In genomic region chr3:50158747-50159146, GRCh38 we compare ENCODE assay signal across 17 cellular contexts. TPM values are rescaled to one million over a fixed set of nuclear protein-coding genes. Genes with fewer than 3 reads are reported as not detected.
A peak's percentile ranks its signal among the peaks of the same experiment; 100 is the strongest.
DNase-seq lines count a peak whose midpoint lies in the region; ATAC-seq, FAIRE-seq and TF ChIP-seq lines count a peak whose summit lies in the region.
"Had no signal": no experiment of that assay in that cellular context is flagged by ENCODE, and none has a peak within 500 bp of the region (broad histone marks: within the 10 kb centered on the region; RNA-seq: fewer than 3 reads in every experiment).

No MANE protein-coding gene starts in this region.

- no peak overlapping the region for H3K4me2 ChIP-seq in A549
- H3K4me2 ChIP-seq in PC-3 (ENCODE audit: low read length), result no peak overlapping the region
- H3K4me2 ChIP-seq in neural progenitor cell, result no peak overlapping the region

- peak overlapping the region; percentile 63 for H3K27ac Mint-ChIP-seq in neural progenitor cell
- H3K27ac Mint-ChIP-seq: T-helper 1 cell treated with Interleukin-12 subunit alpha and Interleukin-12 subunit beta and Interleukin-4 antibody, amounts not matched to agents 30 μg/mL and 1 μg/mL, for 36 hours had no signal

- no peak for TF ChIP-seq EP300 in A549 (IDR thresholded peaks at IDR 0.05)

- H3K4me1 ChIP-seq in A549 (peaks cover 77% of the 10 kb centered on the region), PC-3 (ENCODE audit: insufficient read depth, low read length) (peaks cover 71% of the 10 kb centered on the region), neural progenitor cell (peaks cover 39% of the 10 kb centered on the region)

- TF ChIP-seq POLR2A in A549 (IDR thresholded peaks at IDR 0.05; ENCODE audit: low read length), result no peak

- H3K4me3 ChIP-seq in A549 (no peak overlapping the region), PC-3 (ENCODE audit: low read length) (no peak overlapping the region), epithelial cell of esophagus (ENCODE audit: low read length) (peak overlapping the region; percentile 90), neural progenitor cell (no peak overlapping the region)

- TF ChIP-seq CTCF in A549 (IDR thresholded peaks at IDR 0.05) (no peak), PC-3 (conservative IDR thresholded peaks at IDR 0.05; ENCODE audit: low read depth, low read length) (0 out of 2 replicates have a peak, but pooled peaks have one; percentile 16), epithelial cell of esophagus (IDR thresholded peaks at IDR 0.05; ENCODE audit: insufficient read depth, low read depth, low read length, missing control alignments) (no peak), neural progenitor cell (IDR thresholded peaks at IDR 0.05) (no peak)

- H3K27ac ChIP-seq in A549, result peak overlapping the region; percentile 20 to 85; a peak in 3 of 6 replicates
- no peak overlapping the region for H3K27ac ChIP-seq in PC-3 (ENCODE audit: low read length)
- H3K27ac ChIP-seq in neural progenitor cell, result no peak overlapping the region

- ATAC-seq in A549, result no peak
- ATAC-seq in PC-3, result no peak
- ATAC-seq: effector memory CD8-positive, alpha-beta T cell had no signal

- DNase-seq in A549 (ENCODE audit: low read depth in 1 of 2, low spot score in 1 of 2), result no peak
- no peak for DNase-seq in PC-3
- DNase-seq in epithelial cell of esophagus (ENCODE audit: low read depth), result no peak
- no peak for DNase-seq in neural progenitor cell (ENCODE audit: low spot score)
- DNase-seq in cerebellum (ENCODE audit: low spot score), result no peak
- DNase-seq in stimulated activated CD4-positive, alpha-beta T cell treated with anti-CD3 and anti-CD28 coated beads, Interleukin-4, amount 100 ng/mL, for 1 hour, result no peak
- DNase-seq in NCI-H1105 (lab: John Stamatoyannopoulos, UW), result no peak
- no peak for DNase-seq in NOMO-1 (lab: John Stamatoyannopoulos, UW; ENCODE audit: unreplicated experiment in 2 of 2)
- DNase-seq: activated CD4-positive, CD25-positive, alpha-beta regulatory T cell; activated naive CD4-positive, alpha-beta T cell treated with Interleukin-2 at 50 U/mL for 16 hours; effector memory CD8-positive, alpha-beta T cell; MM.1S; NCI-H2029 treated with DMSO at 0.1 percent for 48 hours; NCI-H526 treated with DMSO at 0.1 percent for 48 hours had no signal

- H3K9me3 ChIP-seq in A549, result no peaks in the 10 kb centered on the region
- no peaks in the 10 kb centered on the region for H3K9me3 ChIP-seq in PC-3 (ENCODE audit: low read length)
- H3K9me3 ChIP-seq in neural progenitor cell (ENCODE audit: low read depth), result no peaks in the 10 kb centered on the region

- no peaks in the 10 kb centered on the region for H3F3A ChIP-seq in PC-3 (ENCODE audit: low read length, unreplicated experiment)
- no peaks in the 10 kb centered on the region for H3F3A ChIP-seq in neural progenitor cell (ENCODE audit: low read depth)

- H3K9ac ChIP-seq in PC-3 (ENCODE audit: low read length), result no peak overlapping the region
- no peak overlapping the region for H3K9ac ChIP-seq in neural progenitor cell

- FAIRE-seq in A549 (lab: Jason Lieb, UNC), result no peak
- FAIRE-seq: D721Med had no signal

- H2AFZ ChIP-seq in PC-3 (ENCODE audit: low read length) (no peak overlapping the region), neural progenitor cell (replicated peaks) (no peak overlapping the region)

- H3K27me3 Mint-ChIP-seq in neural progenitor cell (ENCODE audit: insufficient read depth, low read depth), result peaks cover 20% of the 10 kb centered on the region

- H3K36me3 Mint-ChIP-seq in neural progenitor cell, result peaks cover 2% of the 10 kb centered on the region

- H3K79me2 ChIP-seq in PC-3 (ENCODE audit: low read length), result peaks cover 34% of the 10 kb centered on the region
- H3K79me2 ChIP-seq in neural progenitor cell (ENCODE audit: low read depth), result peaks cover 35% of the 10 kb centered on the region

- no peaks in the 10 kb centered on the region for H3K27me3 ChIP-seq in PC-3 (ENCODE audit: low read length)
- H3K27me3 ChIP-seq in neural progenitor cell, result peaks cover 25% of the 10 kb centered on the region

- intact Hi-C loops in PC-3 (cut with micrococcal nuclease), result loop anchor here (5.0 kb wide), 1 partner anchor 69 kb away; no protein-coding TSS in a partner anchor

- TF ChIP-seq RAD21 in A549 (conservative IDR thresholded peaks at IDR 0.05 in 1 of 2, IDR thresholded peaks at IDR 0.05 in 1 of 2), result no peak

- H3K4me3 Mint-ChIP-seq in neural progenitor cell, result peak overlapping the region; percentile 97
- H3K4me3 Mint-ChIP-seq: effector memory CD8-positive, alpha-beta T cell; T-helper 1 cell treated with Interleukin-12 subunit alpha and Interleukin-12 subunit beta and Interleukin-4 antibody, amounts not matched to agents 30 μg/mL and 1 μg/mL, for 36 hours had no signal

- H3K9me2 ChIP-seq in PC-3 (replicated peaks; ENCODE audit: low read length), result no peaks in the 10 kb centered on the region

- peaks cover 7% of the 10 kb centered on the region for H3K9me3 Mint-ChIP-seq in neural progenitor cell
- H3K9me3 Mint-ChIP-seq: effector memory CD8-positive, alpha-beta T cell; T-helper 1 cell treated with Interleukin-12 subunit alpha and Interleukin-12 subunit beta and Interleukin-4 antibody, amounts not matched to agents 30 μg/mL and 1 μg/mL, for 36 hours had no signal

- H4K20me1 ChIP-seq in PC-3 (ENCODE audit: low read length), result 0 out of 2 replicates have a peak, but pooled peaks cover 10% of the 10 kb centered on the region
- peaks cover 81% of the 10 kb centered on the region for H4K20me1 ChIP-seq in neural progenitor cell (ENCODE audit: low read depth)

- BruUV-seq in PC-3 (replicated peaks; lab: Mats Ljungman, UMichigan), result no TSS peak

- peaks cover 52% of the 10 kb centered on the region for H3K4me1 Mint-ChIP-seq in neural progenitor cell

- H3K36me3 ChIP-seq in PC-3 (ENCODE audit: low read depth, low read length) (no peaks in the 10 kb centered on the region), neural progenitor cell (no peaks in the 10 kb centered on the region)

- whole genome bisulfite sequencing in A549 (ENCODE audit: missing lambda C conversion rate), result 76% methylated on average over 3 of the region's 3 CpGs

- CTCF ChIA-PET in A549 (lab: Yijun Ruan, JAX) (interaction anchor here (1.3 to 1.4 kb wide), 2 partner anchors 23 to 30 kb away, joined by 4 to 7 read pairs; no protein-coding TSS in a partner anchor), PC-3 (lab: Charles Lee) (no interaction called here)

- POLR2A ChIA-PET in A549 (lab: Yijun Ruan, JAX) (no interaction called here), PC-3 (lab: Charles Lee; ENCODE audit: unreplicated experiment) (interaction anchor here (0.6 kb wide), 1 partner anchor 619 kb away, joined by 3 read pairs; no protein-coding TSS in a partner anchor)

TF ChIP-seq in A549, 52 proteins besides CTCF, POLR2A, EP300 and RAD21 (continues in another document):
- TF ChIP-seq ATOH8 (CRISPR knock-in tag; IDR thresholded peaks at IDR 0.05; ENCODE audit: low read depth) (no peak), TP53 (CRISPR knock-in tag; IDR thresholded peaks at IDR 0.05) (no peak), HOXB13 (CRISPR knock-in tag; IDR thresholded peaks at IDR 0.05; ENCODE audit: low read depth) (no peak), FOSL2 (IDR thresholded peaks at IDR 0.05) (no peak), FOSL2 (CRISPR knock-in tag; IDR thresholded peaks at IDR 0.05) (no peak), E2F6 (IDR thresholded peaks at IDR 0.05; ENCODE audit: borderline replicate concordance, low read depth) (no peak), ZC3H11A (IDR thresholded peaks at IDR 0.05) (no peak), CBX2 (IDR thresholded peaks at IDR 0.05; ENCODE audit: borderline replicate concordance, low read depth) (no peak), SREBF2 (IDR thresholded peaks at IDR 0.05) (no peak), EHMT2 (IDR thresholded peaks at IDR 0.05; ENCODE audit: low read depth) (no peak), FOSB (CRISPR knock-in tag; IDR thresholded peaks at IDR 0.05) (no peak)

RNA-seq across cellular contexts. Expression of gene SEMA3F, which starts 3.6 kb away (rescaled TPM):
- polyA plus RNA-seq in A549 (2011; rRNA removed) (2.9 and 5.0 TPM in 2 replicates), A549 (2017; fragmentation: RNase III; extraction: RNeasy Plus Mini Kit Qiagen cat#74134 plus additional on column Dnase treatment) (9.0 to 10.6 TPM (median 10.1 TPM) in 3 replicates)
- polyA plus RNA-seq in A549 (2012; cell fraction: cytosol; rRNA removed), result 3.9 and 5.8 TPM in 2 replicates
- polyA plus RNA-seq in A549 (2012; cell fraction: nucleus; rRNA removed), result 7.9 and 11.6 TPM in 2 replicates
- 8.6 and 8.9 TPM in 2 replicates for polyA minus RNA-seq in A549 (2011; rRNA and poly(A)+ RNA removed)
- total RNA-seq in PC-3 (2014; rRNA removed) (47.3 and 50.5 TPM in 2 replicates), neural progenitor cell (ENCODE audit: low replicate concordance) (14.5 and 42.5 TPM in 2 replicates), cerebellum (8.2 TPM)

RNA-seq across cellular contexts. Expression of gene GNAT1, which starts 32.7 kb away (rescaled TPM):
- polyA plus RNA-seq in A549 (2011; rRNA removed) (not detected in 2 replicates), A549 (2017; fragmentation: RNase III; extraction: RNeasy Plus Mini Kit Qiagen cat#74134 plus additional on column Dnase treatment) (not detected in 3 replicates)
- 0.04 TPM in 1 of 2 replicates, not detected in the other for polyA plus RNA-seq in A549 (2012; cell fraction: cytosol; rRNA removed)
- not detected in 2 replicates for polyA plus RNA-seq in A549 (2012; cell fraction: nucleus; rRNA removed)
- not detected in 2 replicates for polyA minus RNA-seq in A549 (2011; rRNA and poly(A)+ RNA removed)
- total RNA-seq in PC-3 (2014; rRNA removed) (0.22 TPM in 1 of 2 replicates, not detected in the other), neural progenitor cell (ENCODE audit: low replicate concordance) (0.03 TPM in 1 of 2 replicates, not detected in the other), cerebellum (not detected)
- total RNA-seq: RPMI7951 had no signal

RNA-seq across cellular contexts. Expression of gene SLC38A3, which starts 46.3 kb away (rescaled TPM):
- polyA plus RNA-seq in A549 (2011; rRNA removed) (0.05 and 0.12 TPM in 2 replicates), A549 (2017; fragmentation: RNase III; extraction: RNeasy Plus Mini Kit Qiagen cat#74134 plus additional on column Dnase treatment) (0.10 to 0.13 TPM in 2 of 3 replicates, not detected in the other)
- 0.04 and 0.05 TPM in 2 replicates for polyA plus RNA-seq in A549 (2012; cell fraction: cytosol; rRNA removed)
- polyA plus RNA-seq in A549 (2012; cell fraction: nucleus; rRNA removed), result 0.04 and 0.11 TPM in 2 replicates
- 0.39 TPM in 1 of 2 replicates, not detected in the other for polyA minus RNA-seq in A549 (2011; rRNA and poly(A)+ RNA removed)
- total RNA-seq in PC-3 (2014; rRNA removed) (0.17 and 3.3 TPM in 2 replicates), neural progenitor cell (ENCODE audit: low replicate concordance) (0.17 and 0.77 TPM in 2 replicates), cerebellum (6.2 TPM)
- total RNA-seq: RPMI7951 had no signal

Comparison
In these comparisons a context has a peak if more than half of its experiments do, and no peak if none do; other contexts are left out.
1. H3K27ac ChIP-seq: peak in A549 (2 of 2); none in PC-3 (single experiment) and neural progenitor cell (single experiment).